17 cellular contexts compared by ENCODE assay signal in the genomic region with DNA sequence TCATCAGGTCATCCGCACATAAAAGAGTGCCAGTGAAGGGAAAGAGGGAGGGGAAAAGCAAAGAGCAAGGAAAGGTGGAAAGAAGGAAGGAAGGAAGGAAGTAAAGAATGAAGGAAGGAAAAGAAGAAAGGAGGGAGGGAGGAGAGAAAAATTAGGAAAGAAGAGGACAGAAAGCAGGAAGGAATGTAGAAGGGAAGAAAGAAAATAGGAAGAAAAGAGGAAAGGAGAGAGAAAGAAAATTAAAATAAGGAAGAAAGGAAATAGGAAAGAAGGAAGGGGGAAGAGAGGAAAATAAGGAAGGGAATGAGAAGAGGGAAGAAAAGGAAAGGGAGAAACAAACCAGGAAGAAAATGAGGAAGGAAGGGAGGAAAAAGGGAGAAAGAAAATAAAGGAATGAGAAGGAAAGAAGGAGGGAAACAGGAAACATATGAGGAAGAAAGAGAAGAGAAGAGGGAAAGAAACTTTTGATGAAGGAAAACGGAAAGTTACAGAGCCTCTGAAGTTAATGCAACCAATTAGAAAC.
"Had no signal": no experiment of that assay in that cellular context is flagged by ENCODE, and none has a peak within 500 bp of the region (broad histone marks: within the 10 kb centered on the region; RNA-seq: fewer than 3 reads in every experiment).

No MANE protein-coding gene starts in this region.

- H3K27ac Mint-ChIP-seq: activated CD4-positive, alpha-beta memory T cell treated with anti-CD3 and anti-CD28 coated beads, Interleukin-2, amount 10 ng/mL, durations not matched to agents 7 days and 5 days; activated naive CD4-positive, alpha-beta T cell treated with anti-CD3 and anti-CD28 coated beads, Interleukin-2, amount 50 U/mL, for 24 hours; brain; nephron progenitor cell; WTC11 had no signal

- DNase-seq: activated gamma-delta T cell treated with Interleukin-2 at 50 U/mL for 16 hours; effector memory CD4-positive, alpha-beta T cell; gastrocnemius medialis; hippocampal formation; left ventricle myocardium inferior; midbrain; nephron progenitor cell; right cardiac atrium; stimulated activated CD4-positive, alpha-beta T cell treated with anti-CD3 and anti-CD28 coated beads, Interleukin-12 subunit alpha, Interleukin-12 subunit beta, amount 100 ng/mL, for 4 hours; T-helper 1 cell; T-helper 9 cell; uterus had no signal

- H3K9me3 ChIP-seq: esophagus muscularis mucosa, gastrocnemius medialis, left ventricle myocardium inferior, uterus had no signal

- ATAC-seq: gastrocnemius medialis, WTC11 had no signal

- H3K4me3 Mint-ChIP-seq: activated CD4-positive, alpha-beta memory T cell treated with anti-CD3 and anti-CD28 coated beads, Interleukin-2, amount 10 ng/mL, durations not matched to agents 7 days and 5 days; activated naive CD4-positive, alpha-beta T cell treated with anti-CD3 and anti-CD28 coated beads, Interleukin-2, amount 50 U/mL, for 24 hours; brain; nephron progenitor cell; WTC11 had no signal

- H3K27me3 Mint-ChIP-seq: activated CD4-positive, alpha-beta memory T cell treated with anti-CD3 and anti-CD28 coated beads, Interleukin-2, amount 10 ng/mL, durations not matched to agents 7 days and 5 days; activated naive CD4-positive, alpha-beta T cell treated with anti-CD3 and anti-CD28 coated beads, Interleukin-2, amount 50 U/mL, for 24 hours had no signal

- H3K36me3 Mint-ChIP-seq: WTC11 had no signal

- H3K9me3 Mint-ChIP-seq: activated CD4-positive, alpha-beta memory T cell treated with anti-CD3 and anti-CD28 coated beads, Interleukin-2, amount 10 ng/mL, durations not matched to agents 7 days and 5 days; activated naive CD4-positive, alpha-beta T cell treated with anti-CD3 and anti-CD28 coated beads, Interleukin-2, amount 50 U/mL, for 24 hours; brain; nephron progenitor cell; WTC11 had no signal
